In the genomic region with DNA sequence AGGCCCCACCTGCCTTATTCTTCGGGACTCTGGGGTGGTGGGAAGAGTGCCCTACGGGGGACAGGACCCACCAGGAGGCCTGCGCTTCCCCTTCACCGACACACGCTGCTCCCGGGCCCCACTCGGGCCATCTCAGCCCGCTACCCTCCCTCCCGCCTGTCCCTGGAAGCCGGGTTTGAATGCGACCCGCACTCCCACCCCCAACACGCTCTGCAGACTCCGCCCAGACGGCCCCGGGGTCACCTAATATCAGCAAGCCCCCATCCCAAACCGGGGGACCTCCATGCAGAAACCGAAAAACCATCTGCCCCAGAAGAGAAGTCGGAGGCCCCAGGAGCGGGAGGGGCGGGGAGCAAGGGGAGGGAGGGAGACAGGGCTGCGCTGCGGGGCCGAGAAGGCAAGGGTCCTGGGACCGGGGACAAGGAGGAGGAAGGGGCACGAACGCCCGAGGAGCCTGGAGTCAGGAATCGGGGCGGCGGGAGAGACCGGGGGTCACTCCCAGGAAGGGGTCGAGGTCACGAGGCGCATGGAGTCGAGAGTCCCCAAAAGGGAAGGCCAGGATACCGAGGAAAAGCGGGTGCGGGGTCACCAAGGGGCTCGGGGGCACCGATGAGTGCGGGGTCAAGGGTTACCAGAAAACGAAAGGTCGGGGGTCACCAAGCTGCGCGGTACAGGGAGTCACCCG, we compare ENCODE assay signal across 8 cellular contexts. TPM values are rescaled to one million over a fixed set of nuclear protein-coding genes. Genes with fewer than 3 reads are reported as not detected.
A peak's percentile ranks its signal among the peaks of the same experiment; 100 is the strongest.
DNase-seq lines count a peak whose midpoint lies in the region; ATAC-seq and TF ChIP-seq lines count a peak whose summit lies in the region.

No MANE protein-coding gene starts in this region.

- peak overlapping the region; percentile 78 for H3K18ac ChIP-seq in IMR-90 (ENCODE audit: low read depth, low read length)

- H4K5ac ChIP-seq in IMR-90 (ENCODE audit: low read depth, low read length): peak overlapping the region; percentile 93

- TF ChIP-seq RAD21 in IMR-90 (IDR thresholded peaks at IDR 0.05; ENCODE audit: low read length): no peak

- peak overlapping the region; percentile 61; the same call in 1 of the 3 replicates for H2BK15ac ChIP-seq in IMR-90 (ENCODE audit: low read depth, low read length)

- peak overlapping the region; percentile 67 for H2BK120ac ChIP-seq in IMR-90 (ENCODE audit: low read depth, low read length)

- DNase-seq in AG09309 (ENCODE audit: low read depth) (no peak), IMR-90 (no peak), adrenal gland (peak in 4 of 7 donors; percentile 52 to 71 (median 54)), HK-2 (ENCODE audit: unreplicated experiment) (no peak), midbrain (lab: John Stamatoyannopoulos, UW) (no peak), NCI-H2171 (lab: John Stamatoyannopoulos, UW) (no peak)
- DNase-seq in stimulated activated CD8-positive, alpha-beta memory T cell treated with anti-CD3 and anti-CD28 coated beads, Interleukin-4, amount 100 ng/mL, for 48 hours: peak; percentile 52

- H3K4me3 ChIP-seq in AG09309 (ENCODE audit: control insufficient read depth, low read depth, low read length) (peak overlapping the region; percentile 86), IMR-90 (ENCODE audit: insufficient read depth, low read depth, low read length) (peak overlapping the region; percentile 92), adrenal gland (peak overlapping the region; percentile 54 to 99 (median 74)), iPS-20b (ENCODE audit: low read length) (peak overlapping the region; percentile 90)

- H3K4ac ChIP-seq in IMR-90 (ENCODE audit: low read depth, low read length): peak overlapping the region; percentile 94

- CTCF ChIA-PET in IMR-90 (lab: Yijun Ruan, JAX): interaction anchor here (0.6 kb wide), 1 partner anchor 60 kb away, joined by 3 read pairs; no protein-coding TSS in a partner anchor

- H3K36me3 ChIP-seq in IMR-90 (ENCODE audit: control insufficient read depth, insufficient read depth, low read length) (peaks cover 2% of the 10 kb centered on the region), adrenal gland (replicated peaks in 1 of 2) (no peaks in the 10 kb centered on the region), iPS-20b (ENCODE audit: insufficient read depth, low read depth, low read length) (no peaks in the 10 kb centered on the region)

- H3K23ac ChIP-seq in IMR-90 (ENCODE audit: low read depth, low read length): peak overlapping the region; percentile 94

- TF ChIP-seq POLR2A in IMR-90 (IDR thresholded peaks at IDR 0.05; ENCODE audit: low read depth, low read length): no peak
- no peak for TF ChIP-seq POLR2A in adrenal gland (IDR thresholded peaks at IDR 0.05)

- no peak for ATAC-seq in IMR-90 (ENCODE audit: low read depth)

- peak overlapping the region; percentile 2 for H2AFZ ChIP-seq in IMR-90 (replicated peaks; ENCODE audit: low read length, poor library complexity)

- H2AK9ac ChIP-seq in IMR-90 (replicated peaks; ENCODE audit: low read depth, low read length, poor library complexity): peak overlapping the region; percentile 82

- peaks cover 6 to 55% of the 10 kb centered on the region in 2 experiments; a peak in 3 of 4 replicates for H3K79me1 ChIP-seq in IMR-90 (ENCODE audit: low read depth in 1 of 2, low read length in 2 of 2)

- intact Hi-C loops in IMR-90 (cut with micrococcal nuclease): loop anchor here (5.0 kb wide), 1 partner anchor 41 kb away; no protein-coding TSS in a partner anchor
- intact Hi-C loops in adrenal gland (cut with DNase I): loop anchor here in 1 of 2 donors (5.0 kb wide), 1 partner anchor 46 kb away; no protein-coding TSS in a partner anchor

- no peak for TF ChIP-seq CTCF in AG09309 (IDR thresholded peaks at IDR 0.05; ENCODE audit: control insufficient read depth, insufficient read depth, low read depth, low read length, missing control alignments)
- no peak for TF ChIP-seq CTCF in IMR-90 (conservative IDR thresholded peaks at IDR 0.05; ENCODE audit: low read depth, low read length)
- TF ChIP-seq CTCF in adrenal gland (IDR thresholded peaks at IDR 0.05): no peak

- H2BK20ac ChIP-seq in IMR-90 (ENCODE audit: low read depth, low read length): no peak overlapping the region

- H3K9me1 ChIP-seq in IMR-90 (ENCODE audit: insufficient read depth, low read length): peaks cover 24% of the 10 kb centered on the region

- POLR2A ChIA-PET in IMR-90 (lab: Charles Lee; ENCODE audit: unreplicated experiment): no interaction called here

- peak overlapping the region; percentile 85 for H3K56ac ChIP-seq in IMR-90 (ENCODE audit: extremely low read depth, insufficient read depth, low read length)

- H3K9ac ChIP-seq in IMR-90 (ENCODE audit: low read depth, low read length): peak overlapping the region; percentile 99
- peak overlapping the region; percentile 90 for H3K9ac ChIP-seq in iPS-20b (ENCODE audit: low read depth, low read length)

- WGBS in IMR-90 (ENCODE audit: extremely low coverage in 2 of 2, insufficient read length in 1 of 2), 2 experiments: 0% methylated on average over 16 of the region's 47 CpGs; no CpG with 5 or more reads in 1 of the 2 experiments
- WGBS in adrenal gland, 4 donors: 1 to 2% (median 1%) methylated on average over 28 to 47 of the region's 47 CpGs

- H3K27ac ChIP-seq in IMR-90 (ENCODE audit: insufficient read depth, low read length): peak overlapping the region; percentile 99
- H3K27ac ChIP-seq in adrenal gland: peak overlapping the region; percentile 97 to 100 (median 99)
- H3K27ac ChIP-seq in iPS-20b (ENCODE audit: low read length): no peak overlapping the region

- dilution Hi-C loops in IMR-90 (cut with HindIII; ENCODE audit: low sequenced_read_pairs, unreplicated experiment): no loop called here

- in situ Hi-C loops in IMR-90 (cut with MboI; ENCODE audit: low sequenced_read_pairs): no loop called here

- peak overlapping the region; percentile 95 for H3K14ac ChIP-seq in IMR-90 (replicated peaks; ENCODE audit: low read depth, low read length)

- peaks cover 38% of the 10 kb centered on the region for H4K20me1 ChIP-seq in IMR-90 (ENCODE audit: insufficient read depth, low read length)

- peak overlapping the region; percentile 72 for H2BK5ac ChIP-seq in IMR-90 (ENCODE audit: low read depth, low read length, poor library complexity, severe bottlenecking)

- H4K8ac ChIP-seq in IMR-90 (ENCODE audit: low read depth in 2 of 2, low read length in 2 of 2): peak overlapping the region; percentile 68 to 92

- H3K9me3 ChIP-seq in IMR-90 (ENCODE audit: control insufficient read depth, insufficient read depth, low read length): peaks cover 2% of the 10 kb centered on the region; the same call in 1 of the 2 replicates
- no peaks in the 10 kb centered on the region for H3K9me3 ChIP-seq in adrenal gland (replicated peaks in 1 of 3)
- no peaks in the 10 kb centered on the region for H3K9me3 ChIP-seq in iPS-20b (ENCODE audit: insufficient read depth, low read depth, low read length)

- peak overlapping the region; percentile 92 for H4K91ac ChIP-seq in IMR-90 (ENCODE audit: insufficient read depth, low read depth, low read length)

- no peaks in the 10 kb centered on the region for H3K27me3 ChIP-seq in IMR-90 (ENCODE audit: control insufficient read depth, insufficient read depth, low read length)
- no peaks in the 10 kb centered on the region for H3K27me3 ChIP-seq in adrenal gland
- H3K27me3 ChIP-seq in iPS-20b (ENCODE audit: insufficient read depth, low read length): no peaks in the 10 kb centered on the region

- peak overlapping the region; percentile 90 for H3K4me2 ChIP-seq in IMR-90 (ENCODE audit: low read depth, low read length)

- peak overlapping the region; percentile 79 for H2AK5ac ChIP-seq in IMR-90 (ENCODE audit: low read depth, low read length)

- TSS peak; percentile 42 for BruUV-seq in IMR-90 (replicated peaks; lab: Mats Ljungman, UMichigan)

- H3K4me1 ChIP-seq in IMR-90 (ENCODE audit: control insufficient read depth, insufficient read depth, low read length) (peaks cover 44% of the 10 kb centered on the region), adrenal gland (replicated peaks in 1 of 2) (peaks cover 37 to 39% of the 10 kb centered on the region in 2 donors), iPS-20b (ENCODE audit: insufficient read depth, low read length) (no peaks in the 10 kb centered on the region)

TF ChIP-seq in IMR-90, 13 proteins besides CTCF, POLR2A, EP300 and RAD21:
- TF ChIP-seq RFX5 (IDR thresholded peaks at IDR 0.05; ENCODE audit: low read depth, low read length) (no peak), MAZ (IDR thresholded peaks at IDR 0.05; ENCODE audit: borderline replicate concordance, low read depth, low read length) (0 out of 2 replicates have a peak, but pooled peaks have one; percentile 46)

RNA-seq across cellular contexts. Expression of a gene that starts 0.8 kb away (rescaled TPM):
- total RNA-seq in IMR-90 (2012; rRNA removed) (13.4 and 13.6 TPM in 2 replicates), adrenal gland (100 to 1,000 TPM in 3 of 8 donors, 10 to 100 TPM in 5; 33.0 to 176 (median 77.2) TPM)
- polyA plus RNA-seq in IMR-90 (2012; rRNA removed) (40.4 and 40.5 TPM in 2 replicates), adrenal gland (100 to 1,000 TPM in 1 of 3 donors, 10 to 100 TPM in 2; 13.6 to 118 (median 84.2) TPM)
- 16.4 and 33.2 TPM in 2 replicates for polyA plus RNA-seq in IMR-90 (2012; cell fraction: cytosol; rRNA removed)
- 123 and 292 TPM in 2 replicates for polyA plus RNA-seq in IMR-90 (2012; cell fraction: nucleus; rRNA removed; ENCODE audit: low replicate concordance)

RNA-seq across cellular contexts. Expression of a gene that starts 32.3 kb away (rescaled TPM):
- 39.3 and 45.0 TPM in 2 replicates for total RNA-seq in IMR-90 (2012; rRNA removed)
- polyA plus RNA-seq in IMR-90 (2012; rRNA removed): 40.9 and 42.8 TPM in 2 replicates
- 35.6 and 50.4 TPM in 2 replicates for polyA plus RNA-seq in IMR-90 (2012; cell fraction: cytosol; rRNA removed)
- polyA plus RNA-seq in IMR-90 (2012; cell fraction: nucleus; rRNA removed; ENCODE audit: low replicate concordance): 146 and 257 TPM in 2 replicates
- total RNA-seq in adrenal gland: 100 to 1,000 TPM in 3 of 8 donors, 10 to 100 TPM in 5; 53.5 to 117 (median 93.7) TPM
- polyA plus RNA-seq in adrenal gland: 100 to 1,000 TPM in 1 of 3 donors, 10 to 100 TPM in 2; 37.8 to 148 (median 94.5) TPM

Comparison
In these comparisons a context has a peak if more than half of its experiments do, and no peak if none do; other contexts are left out.
1. DNase-seq: peak in adrenal gland (4 of 7) and stimulated activated CD8-positive, alpha-beta memory T cell treated with anti-CD3 and anti-CD28 coated beads, Interleukin-4, amount 100 ng/mL, for 48 hours (single experiment); none in AG09309 (single experiment), IMR-90 (single experiment), HK-2 (single experiment), midbrain (single experiment) and NCI-H2171 (single experiment).
2. Peak in every context shown above with its lines, with median percentiles within 50 percentile points of each other: H3K4me3 ChIP-seq.